In genomic region chr9:1273859-1274258, GRCh38 we compare ENCODE assay signal across 19 cellular contexts.
DNase-seq lines count a peak whose midpoint lies in the region; ATAC-seq, FAIRE-seq and TF ChIP-seq lines count a peak whose summit lies in the region.
"Had no signal": no experiment of that assay in that cellular context is flagged by ENCODE, and none has a peak within 500 bp of the region (broad histone marks: within the 10 kb centered on the region; RNA-seq: fewer than 3 reads in every experiment).

No MANE protein-coding gene starts in this region.

- H3K4me1 ChIP-seq in GM23248 (ENCODE audit: insufficient read depth) (no peaks in the 10 kb centered on the region), GM12878 (ENCODE audit: control insufficient read depth, insufficient read depth, low read length) (no peaks in the 10 kb centered on the region), psoas muscle (no peaks in the 10 kb centered on the region)
- H3K4me1 ChIP-seq: body of pancreas, colonic mucosa had no signal

- H3K27ac ChIP-seq in GM23248 (no peak overlapping the region), GM12878 (ENCODE audit: control insufficient read depth, insufficient read depth) (no peak overlapping the region), psoas muscle (no peak overlapping the region)
- H3K27ac ChIP-seq: body of pancreas, colonic mucosa, skin epidermis had no signal

- TF ChIP-seq RAD21 in GM12878 (IDR thresholded peaks at IDR 0.05; ENCODE audit: insufficient read depth, low read depth, low read length) = no peak

- no peaks in the 10 kb centered on the region for H3K9me2 ChIP-seq in GM23248 (ENCODE audit: insufficient read depth)

- H3K9ac ChIP-seq in GM23248 (no peak overlapping the region), GM12878 (ENCODE audit: control insufficient read depth, insufficient read depth, low read length) (no peak overlapping the region)

- no peak overlapping the region for H3K4me3 ChIP-seq in GM23248
- no peak overlapping the region for H3K4me3 ChIP-seq in GM12878
- no peak overlapping the region for H3K4me3 ChIP-seq in psoas muscle
- H3K4me3 ChIP-seq: body of pancreas, colonic mucosa, skin epidermis had no signal

- CTCF ChIA-PET in GM12878 (lab: Yijun Ruan, JAX) = interaction anchor here (0.7 to 1.0 kb wide), 3 partner anchors 180 to 269 kb away, joined by 3 read pairs; no protein-coding TSS in a partner anchor

- RAD21 ChIA-PET in GM12878 (lab: Charles Lee; ENCODE audit: unreplicated experiment) = interaction anchor here (1.0 to 1.4 kb wide), 3 partner anchors 10 to 61 kb away, joined by 3 to 5 read pairs (median 5); no protein-coding TSS in a partner anchor

- H3K27me3 ChIP-seq in GM23248 (replicated peaks; ENCODE audit: insufficient read depth) (peaks cover 4% of the 10 kb centered on the region; the same call in 1 of the 2 replicates), GM12878 (replicated peaks in 1 of 2; ENCODE audit: control insufficient read depth in 2 of 2, insufficient read depth in 2 of 2, low read length in 1 of 2) (no peaks in the 10 kb centered on the region), psoas muscle (ENCODE audit: insufficient read depth in 3 of 3, low read length in 2 of 3) (no peaks in the 10 kb centered on the region)
- H3K27me3 ChIP-seq: body of pancreas, colonic mucosa had no signal

- FAIRE-seq in GM12878 (lab: Jason Lieb, UNC) = no peak
- FAIRE-seq: G401.6 had no signal

- SMC1A ChIA-PET in GM12878 (lab: Charles Lee; ENCODE audit: uncharacterized antibody, unreplicated experiment) = interaction anchor here (0.6 to 1.5 kb wide), 9 partner anchors 11 to 209 kb away, joined by 3 to 4 read pairs (median 3); no protein-coding TSS in a partner anchor

- POLR2A ChIA-PET in GM12878 (lab: Charles Lee) = interaction anchor here (0.7 to 1.2 kb wide), 2 partner anchors 9 to 38 kb away, joined by 3 read pairs; no protein-coding TSS in a partner anchor

- no peak overlapping the region for H3K4me2 ChIP-seq in GM23248 (ENCODE audit: unreplicated experiment)
- no peak overlapping the region for H3K4me2 ChIP-seq in GM12878 (ENCODE audit: control insufficient read depth, insufficient read depth)

- H3K79me2 ChIP-seq in GM23248 (ENCODE audit: insufficient read depth) = no peaks in the 10 kb centered on the region
- H3K79me2 ChIP-seq in GM12878 (ENCODE audit: control insufficient read depth, insufficient read depth, low read length) = no peaks in the 10 kb centered on the region

- in situ Hi-C loops in GM23248 (cut with MboI) (no loop called here), GM12878 (cut with MboI) (no loop called here)

- H3K9me3 ChIP-seq in GM23248 (ENCODE audit: low read depth) (no peaks in the 10 kb centered on the region), GM12878 (replicated peaks; ENCODE audit: control insufficient read depth, insufficient read depth, low read length) (no peaks in the 10 kb centered on the region), psoas muscle (no peaks in the 10 kb centered on the region)
- H3K9me3 ChIP-seq: body of pancreas, Caco-2, colonic mucosa had no signal

- no peaks in the 10 kb centered on the region for H3K36me3 ChIP-seq in GM23248 (ENCODE audit: low read depth)
- H3K36me3 ChIP-seq in GM12878 (ENCODE audit: control insufficient read depth in 2 of 2, insufficient read depth in 2 of 2, low read length in 1 of 2) = no peaks in the 10 kb centered on the region
- no peaks in the 10 kb centered on the region for H3K36me3 ChIP-seq in psoas muscle (ENCODE audit: insufficient read depth in 1 of 2, low read depth in 1 of 2)
- H3K36me3 ChIP-seq: colonic mucosa had no signal

- H2AFZ ChIP-seq in GM23248 (no peak overlapping the region), GM12878 (ENCODE audit: control insufficient read depth, low read depth, low read length) (no peak overlapping the region)

- DNase-seq in GM23248 (peak; percentile 26), LHCN-M2 (ENCODE audit: low read depth) (peak; percentile 71), GM12878 (ENCODE audit: low read depth, low spot score) (no peak), psoas muscle (no peak), dedifferentiated amniotic fluid mesenchymal stem cell (ENCODE audit: extremely low spot score) (no peak)
- no peak for DNase-seq in activated CD4-positive, CD25-positive, alpha-beta regulatory T cell treated with anti-CD3 and anti-CD28 coated beads, Interleukin-2, amount 50 U/mL, for 72 hours
- DNase-seq: activated B cell treated with CpG ODN at 0.5 μM for 24 hours; activated naive CD8-positive, alpha-beta T cell treated with anti-CD3 and anti-CD28 coated beads, Interleukin-2, amount 10 ng/mL, durations not matched to agents 7 days and 5 days; body of pancreas; Caco-2; colonic mucosa; HFFc6; NCI-H1105; nephron progenitor cell; stimulated activated CD4-positive, alpha-beta T cell treated with anti-CD3 and anti-CD28 coated beads, Interleukin-2, amount 100 ng/mL, for 48 hours had no signal

- TF ChIP-seq POLR2A in GM12878 (IDR thresholded peaks at IDR 0.05; ENCODE audit: low read depth, low read length) = no peak

- no peaks in the 10 kb centered on the region for H4K20me1 ChIP-seq in GM23248 (ENCODE audit: insufficient read depth)
- H4K20me1 ChIP-seq in GM12878 (ENCODE audit: control insufficient read depth, insufficient read depth) = no peaks in the 10 kb centered on the region

- no peaks in the 10 kb centered on the region for H3F3A ChIP-seq in GM23248 (ENCODE audit: insufficient read depth)

- BruUV-seq in GM12878 (replicated peaks; lab: Mats Ljungman, UMichigan) = no TSS peak

- WGBS in GM23248 (ENCODE audit: low coverage in 1 of 2, low lambda C conversion rate in 2 of 2, missing lambda C conversion rate in 2 of 2), 2 experiments = 50 to 53% methylated on average over 4 of the region's 4 CpGs
- WGBS in GM12878 (ENCODE audit: insufficient coverage, insufficient replicate concordance, low lambda C conversion rate, missing lambda C conversion rate) = 34% methylated on average over 4 of the region's 4 CpGs
- WGBS in psoas muscle, 3 donors = 22 to 39% (median 31%) methylated on average over 4 of the region's 4 CpGs

- TF ChIP-seq EP300 in GM12878 (IDR thresholded peaks at IDR 0.05; ENCODE audit: borderline replicate concordance in 1 of 2, control insufficient read depth in 1 of 2, low read depth in 2 of 2, low read length in 2 of 2) = peak; percentile 21 to 43; a peak in 2 of 4 replicates

- intact Hi-C loops in GM12878 (cut with micrococcal nuclease; ENCODE audit: unreplicated experiment) (loop anchor here (5.0 to 10.0 kb wide), 2 partner anchors 38 to 161 kb away; no protein-coding TSS in a partner anchor), psoas muscle (cut with DNase I) (loop anchor here in 1 of 2 donors (10.0 kb wide), 1 partner anchor 841 kb away; no protein-coding TSS in a partner anchor)

- peak; percentile 71 for ATAC-seq in GM12878
- ATAC-seq in psoas muscle = peak in 3 of 4 donors; percentile 52 to 73 (median 71)
- ATAC-seq in GM19023 (IDR thresholded peaks at IDR 0.05; ENCODE audit: unreplicated experiment) = no peak
- ATAC-seq in HG02852 (IDR thresholded peaks at IDR 0.05; ENCODE audit: unreplicated experiment) = no peak
- ATAC-seq: body of pancreas had no signal

- TF ChIP-seq CTCF in GM12878 (IDR thresholded peaks at IDR 0.05 in 2 of 3, conservative IDR thresholded peaks at IDR 0.05 in 1 of 3; ENCODE audit: control insufficient read depth in 2 of 3, extremely low read depth in 1 of 3, insufficient read depth in 1 of 3, low read depth in 3 of 3, low read length in 3 of 3) (no peak), psoas muscle (IDR thresholded peaks at IDR 0.05) (no peak)

TF ChIP-seq in GM12878, 131 proteins besides CTCF, POLR2A, EP300 and RAD21 (continues in another document):
- TF ChIP-seq PML (IDR thresholded peaks at IDR 0.05; ENCODE audit: low read length) = no peak
- no peak for TF ChIP-seq BACH1 (IDR thresholded peaks at IDR 0.05; ENCODE audit: borderline replicate concordance)
- peak; percentile 69; the same call in 1 of the 2 replicates for TF ChIP-seq RELB (IDR thresholded peaks at IDR 0.05; ENCODE audit: low read depth)
- 0 out of 2 replicates have a peak, but pooled peaks have one; percentile 53 for TF ChIP-seq GATAD2B (conservative IDR thresholded peaks at IDR 0.05; ENCODE audit: low read depth)
- TF ChIP-seq IKZF2 (IDR thresholded peaks at IDR 0.05) = peak; percentile 93 to 94
- TF ChIP-seq CBFB (IDR thresholded peaks at IDR 0.05; ENCODE audit: low read depth) = no peak
- TF ChIP-seq FOS (IDR thresholded peaks at IDR 0.05; ENCODE audit: borderline replicate concordance, extremely low read depth, insufficient read length) = no peak
- TF ChIP-seq SREBF2 (IDR thresholded peaks at IDR 0.05; ENCODE audit: low read length) = no peak
- TF ChIP-seq HDAC2 (IDR thresholded peaks at IDR 0.05) = no peak
- TF ChIP-seq MTA2 (IDR thresholded peaks at IDR 0.05; ENCODE audit: low read depth) = peak; percentile 88
- TF ChIP-seq RAD51 (IDR thresholded peaks at IDR 0.05) = no peak
- TF ChIP-seq WRNIP1 (IDR thresholded peaks at IDR 0.05; ENCODE audit: borderline replicate concordance, low read depth, low read length) = no peak
- TF ChIP-seq MLLT1 (IDR thresholded peaks at IDR 0.05) = peak; percentile 65; the same call in 1 of the 2 replicates
- no peak for TF ChIP-seq NRF1 (conservative IDR thresholded peaks at IDR 0.05; ENCODE audit: low read depth, low read length)

Comparison
In these comparisons a context has a peak if more than half of its experiments do, and no peak if none do; other contexts are left out.
1. DNase-seq: peak in GM23248 (single experiment) and LHCN-M2 (single experiment); none in GM12878 (single experiment), psoas muscle (0 of 2), dedifferentiated amniotic fluid mesenchymal stem cell (single experiment) and activated CD4-positive, CD25-positive, alpha-beta regulatory T cell treated with anti-CD3 and anti-CD28 coated beads, Interleukin-2, amount 50 U/mL, for 72 hours (single experiment).
2. ATAC-seq: peak in GM12878 (single experiment) and psoas muscle (3 of 4); none in GM19023 (single experiment) and HG02852 (single experiment).